1 cellular context compared by ENCODE assay signal in the genomic region with DNA sequence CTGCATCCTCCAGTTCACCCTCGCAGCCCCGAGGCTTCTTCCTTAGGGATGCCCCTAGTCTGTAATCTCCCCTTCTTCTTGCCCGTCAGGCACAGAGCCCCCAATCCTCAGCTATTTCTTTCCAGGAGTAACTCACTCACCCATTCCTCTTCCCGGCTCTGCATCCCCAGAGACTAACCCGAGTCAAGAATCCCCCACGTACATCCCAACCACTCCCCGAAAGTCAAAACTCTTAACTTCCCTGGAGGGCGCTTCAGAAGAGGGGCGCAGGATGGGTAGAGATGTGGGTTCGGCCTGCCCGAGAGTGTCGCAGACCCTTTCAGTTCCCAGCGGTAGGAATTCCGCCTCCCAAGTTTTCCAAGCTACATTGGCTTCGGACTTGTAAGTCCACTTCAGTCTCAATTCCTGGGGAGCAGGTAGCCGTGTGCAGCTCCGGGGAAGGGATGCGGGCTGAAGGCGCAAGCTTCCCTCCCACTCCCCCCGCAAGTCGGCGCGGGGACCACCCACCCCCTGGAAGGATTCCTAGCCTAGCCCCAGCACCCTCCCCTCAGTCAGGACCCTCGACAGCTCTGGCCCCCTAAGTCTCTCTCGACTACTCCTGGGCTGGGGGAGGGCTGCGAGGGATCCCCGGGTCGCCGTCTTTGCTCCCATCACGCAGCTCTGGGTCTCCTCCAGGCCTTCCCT.
TF ChIP-seq lines count a peak whose summit lies in the region.

No MANE protein-coding gene starts in this region.

TF ChIP-seq in A549, 52 proteins besides CTCF, POLR2A, EP300 and RAD21 (continued from another document):
- TF ChIP-seq REST (IDR thresholded peaks at IDR 0.05), result peak; percentile 15; the same call in 1 of the 2 replicates
